Comparison of ENCODE assay signal across 13 cellular contexts in genomic region chr2:168035458-168035857, GRCh38.
DNase-seq lines count a peak whose midpoint lies in the region; ATAC-seq and TF ChIP-seq lines count a peak whose summit lies in the region.
"Had no signal": no experiment of that assay in that cellular context is flagged by ENCODE, and none has a peak within 500 bp of the region (broad histone marks: within the 10 kb centered on the region; RNA-seq: fewer than 3 reads in every experiment).

No MANE protein-coding gene starts in this region.

- POLR2A ChIA-PET in activated CD4-positive, alpha-beta T cell treated with anti-CD3 and anti-CD28 coated beads, Interleukin-2, amount 10 ng/mL, durations not matched to agents 7 days and 5 days (lab: Charles Lee): no interaction called here

- no peak overlapping the region for H3K27ac Mint-ChIP-seq in activated CD4-positive, alpha-beta T cell treated with anti-CD3 and anti-CD28 coated beads, Interleukin-2, amount 10 ng/mL, durations not matched to agents 24 days and 14 days
- H3K27ac Mint-ChIP-seq in activated CD4-positive, alpha-beta T cell treated with anti-CD3 and anti-CD28 coated beads, Interleukin-2, amount 10 ng/mL, durations not matched to agents 7 days and 5 days: no peak overlapping the region
- H3K27ac Mint-ChIP-seq in neural crest cell (ENCODE audit: unreplicated experiment): peak overlapping the region; percentile 16
- no peak overlapping the region for H3K27ac Mint-ChIP-seq in activated naive CD4-positive, alpha-beta T cell treated with anti-CD3 and anti-CD28 coated beads, Interleukin-2, amount 10 ng/mL, durations not matched to agents 7 days and 5 days
- H3K27ac Mint-ChIP-seq: activated T-cell treated with anti-CD3 and anti-CD28 coated beads, Interleukin-2, amount 50 U/mL, for 24 hours had no signal

- peaks cover 16% of the 10 kb centered on the region for H3K36me3 Mint-ChIP-seq in activated CD4-positive, alpha-beta T cell treated with anti-CD3 and anti-CD28 coated beads, Interleukin-2, amount 10 ng/mL, durations not matched to agents 24 days and 14 days (ENCODE audit: low read depth)
- peaks cover 10% of the 10 kb centered on the region for H3K36me3 Mint-ChIP-seq in activated CD4-positive, alpha-beta T cell treated with anti-CD3 and anti-CD28 coated beads, Interleukin-2, amount 10 ng/mL, durations not matched to agents 7 days and 5 days (ENCODE audit: low read depth)
- peaks cover 18% of the 10 kb centered on the region for H3K36me3 Mint-ChIP-seq in neural crest cell (ENCODE audit: low read depth)
- peaks cover 7% of the 10 kb centered on the region for H3K36me3 Mint-ChIP-seq in activated naive CD4-positive, alpha-beta T cell treated with anti-CD3 and anti-CD28 coated beads, Interleukin-2, amount 10 ng/mL, durations not matched to agents 7 days and 5 days

- no peaks in the 10 kb centered on the region for H3K27me3 Mint-ChIP-seq in activated CD4-positive, alpha-beta T cell treated with anti-CD3 and anti-CD28 coated beads, Interleukin-2, amount 10 ng/mL, durations not matched to agents 24 days and 14 days
- H3K27me3 Mint-ChIP-seq in activated CD4-positive, alpha-beta T cell treated with anti-CD3 and anti-CD28 coated beads, Interleukin-2, amount 10 ng/mL, durations not matched to agents 7 days and 5 days: no peaks in the 10 kb centered on the region
- H3K27me3 Mint-ChIP-seq in neural crest cell (ENCODE audit: low read depth): no peaks in the 10 kb centered on the region
- no peaks in the 10 kb centered on the region for H3K27me3 Mint-ChIP-seq in activated naive CD4-positive, alpha-beta T cell treated with anti-CD3 and anti-CD28 coated beads, Interleukin-2, amount 10 ng/mL, durations not matched to agents 7 days and 5 days
- H3K27me3 Mint-ChIP-seq: activated T-cell treated with anti-CD3 and anti-CD28 coated beads, Interleukin-2, amount 50 U/mL, for 24 hours had no signal

- no peak for TF ChIP-seq CTCF in neural crest cell (conservative IDR thresholded peaks at IDR 0.05)

- CTCF ChIA-PET in activated CD4-positive, alpha-beta T cell treated with anti-CD3 and anti-CD28 coated beads, Interleukin-2, amount 10 ng/mL, durations not matched to agents 7 days and 5 days (lab: Charles Lee): interaction anchor here (1.1 kb wide), 1 partner anchor 43 kb away, joined by 3 read pairs; no protein-coding TSS in a partner anchor
- CTCF ChIA-PET in activated naive CD4-positive, alpha-beta T cell treated with anti-CD3 and anti-CD28 coated beads, Interleukin-2, amount 10 ng/mL, durations not matched to agents 7 days and 5 days (lab: Charles Lee): no interaction called here

- no peaks in the 10 kb centered on the region for H3K9me3 Mint-ChIP-seq in activated CD4-positive, alpha-beta T cell treated with anti-CD3 and anti-CD28 coated beads, Interleukin-2, amount 10 ng/mL, durations not matched to agents 24 days and 14 days
- peaks cover 2% of the 10 kb centered on the region for H3K9me3 Mint-ChIP-seq in activated CD4-positive, alpha-beta T cell treated with anti-CD3 and anti-CD28 coated beads, Interleukin-2, amount 10 ng/mL, durations not matched to agents 7 days and 5 days
- no peaks in the 10 kb centered on the region for H3K9me3 Mint-ChIP-seq in neural crest cell
- H3K9me3 Mint-ChIP-seq in activated naive CD4-positive, alpha-beta T cell treated with anti-CD3 and anti-CD28 coated beads, Interleukin-2, amount 10 ng/mL, durations not matched to agents 7 days and 5 days: no peaks in the 10 kb centered on the region
- H3K9me3 Mint-ChIP-seq: activated T-cell treated with anti-CD3 and anti-CD28 coated beads, Interleukin-2, amount 50 U/mL, for 24 hours had no signal

- intact Hi-C loops in activated CD4-positive, alpha-beta T cell treated with anti-CD3 and anti-CD28 coated beads, Interleukin-2, amount 10 ng/mL, durations not matched to agents 24 days and 14 days (cut with micrococcal nuclease): no loop called here

- H3K4me1 Mint-ChIP-seq in activated CD4-positive, alpha-beta T cell treated with anti-CD3 and anti-CD28 coated beads, Interleukin-2, amount 10 ng/mL, durations not matched to agents 24 days and 14 days: peaks cover 6% of the 10 kb centered on the region
- H3K4me1 Mint-ChIP-seq in activated CD4-positive, alpha-beta T cell treated with anti-CD3 and anti-CD28 coated beads, Interleukin-2, amount 10 ng/mL, durations not matched to agents 7 days and 5 days: peaks cover 9% of the 10 kb centered on the region
- no peaks in the 10 kb centered on the region for H3K4me1 Mint-ChIP-seq in neural crest cell
- H3K4me1 Mint-ChIP-seq in activated naive CD4-positive, alpha-beta T cell treated with anti-CD3 and anti-CD28 coated beads, Interleukin-2, amount 10 ng/mL, durations not matched to agents 7 days and 5 days: no peaks in the 10 kb centered on the region

- no peak overlapping the region for H3K4me3 Mint-ChIP-seq in activated CD4-positive, alpha-beta T cell treated with anti-CD3 and anti-CD28 coated beads, Interleukin-2, amount 10 ng/mL, durations not matched to agents 24 days and 14 days
- H3K4me3 Mint-ChIP-seq in activated CD4-positive, alpha-beta T cell treated with anti-CD3 and anti-CD28 coated beads, Interleukin-2, amount 10 ng/mL, durations not matched to agents 7 days and 5 days: no peak overlapping the region
- H3K4me3 Mint-ChIP-seq in neural crest cell: no peak overlapping the region
- H3K4me3 Mint-ChIP-seq in activated naive CD4-positive, alpha-beta T cell treated with anti-CD3 and anti-CD28 coated beads, Interleukin-2, amount 10 ng/mL, durations not matched to agents 7 days and 5 days: no peak overlapping the region
- H3K4me3 Mint-ChIP-seq: activated T-cell treated with anti-CD3 and anti-CD28 coated beads, Interleukin-2, amount 50 U/mL, for 24 hours had no signal

- peak; percentile 51 for ATAC-seq in GM21737 (IDR thresholded peaks at IDR 0.05; ENCODE audit: unreplicated experiment)
- peak; percentile 41 for ATAC-seq in HG03432 (IDR thresholded peaks at IDR 0.05; ENCODE audit: unreplicated experiment)
- ATAC-seq in HG02970 (IDR thresholded peaks at IDR 0.05; ENCODE audit: low FRiP score, unreplicated experiment): no peak

- DNase-seq in activated CD4-positive, alpha-beta T cell treated with anti-CD3 and anti-CD28 coated beads, Interleukin-2, amount 10 ng/mL, durations not matched to agents 24 days and 14 days: peak; percentile 38
- DNase-seq in activated CD4-positive, alpha-beta T cell treated with anti-CD3 and anti-CD28 coated beads, Interleukin-2, amount 10 ng/mL, durations not matched to agents 7 days and 5 days: no peak
- DNase-seq in neural crest cell (ENCODE audit: low read depth, low spot score) (no peak), COLO668 (lab: John Stamatoyannopoulos, UW; ENCODE audit: unreplicated experiment) (no peak)
- DNase-seq in activated naive CD4-positive, alpha-beta T cell treated with anti-CD3 and anti-CD28 coated beads, Interleukin-2, amount 10 ng/mL, durations not matched to agents 7 days and 5 days: no peak
- DNase-seq: activated T-cell treated with anti-CD3 and anti-CD28 coated beads, Interleukin-2, amount 50 U/mL, for 24 hours; DMS79 treated with DMSO at 0.1 percent for 48 hours; occipital lobe; stimulated activated CD4-positive, alpha-beta T cell treated with anti-CD3 and anti-CD28 coated beads, Interleukin-2, amount 100 ng/mL, for 48 hours; substantia nigra had no signal
